ENCODE assay signal across 2 cellular contexts in the genomic region with DNA sequence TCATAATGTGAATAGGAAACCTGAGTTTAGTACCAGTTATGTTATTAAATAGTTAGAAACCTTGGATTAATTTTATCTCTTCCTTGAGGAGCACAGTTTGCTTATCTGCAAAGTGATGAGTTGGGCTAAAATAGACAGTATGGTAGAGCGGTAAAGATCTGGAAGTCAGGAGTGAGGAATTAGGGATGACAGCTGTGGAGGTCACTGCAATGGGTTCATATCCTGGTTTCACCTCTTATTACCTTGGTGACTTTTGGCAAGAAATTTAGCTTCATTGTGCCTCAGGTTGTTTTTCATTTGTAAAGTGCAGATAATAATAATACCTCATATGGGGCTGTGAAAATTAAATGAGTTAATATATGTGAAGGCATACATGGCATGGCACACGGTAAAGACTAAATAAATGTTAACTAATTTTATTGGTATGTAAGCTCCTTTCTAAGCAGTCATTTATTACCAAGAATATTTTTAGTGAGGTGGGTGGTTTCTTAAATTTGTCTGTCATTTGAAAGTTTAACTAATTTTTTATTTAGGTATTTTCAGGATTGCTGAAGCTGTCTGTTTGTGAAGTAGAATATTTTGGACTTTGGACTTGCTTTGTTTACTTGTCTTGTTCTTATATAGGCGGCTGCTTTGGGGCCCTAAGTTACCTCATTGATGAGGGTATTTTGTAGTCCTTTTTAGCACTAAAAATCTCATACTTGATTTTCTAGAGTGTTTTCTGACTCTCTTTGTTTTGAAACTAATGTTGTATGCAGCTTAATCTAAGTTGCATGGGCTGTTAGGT.
TF ChIP-seq lines count a peak whose summit lies in the region.

No MANE protein-coding gene starts in this region.

TF ChIP-seq in A549, 52 proteins besides CTCF, POLR2A, EP300 and RAD21:
- TF ChIP-seq BHLHE40 (IDR thresholded peaks at IDR 0.05; ENCODE audit: low read depth, low read length), result no peak
- no peak for TF ChIP-seq RFX5 (IDR thresholded peaks at IDR 0.05)
- TF ChIP-seq MYC (IDR thresholded peaks at IDR 0.05; ENCODE audit: borderline replicate concordance, low read length), result no peak
- TF ChIP-seq HOXB13 (CRISPR knock-in tag; IDR thresholded peaks at IDR 0.05; ENCODE audit: low read depth), result no peak
- no peak for TF ChIP-seq MAFK (IDR thresholded peaks at IDR 0.05; ENCODE audit: partially characterized antibody)
- no peak for TF ChIP-seq NPAS2 (CRISPR knock-in tag; IDR thresholded peaks at IDR 0.05; ENCODE audit: borderline replicate concordance)
- no peak for TF ChIP-seq HOXB5 (CRISPR knock-in tag; IDR thresholded peaks at IDR 0.05)
- no peak for TF ChIP-seq CHD4 (IDR thresholded peaks at IDR 0.05; ENCODE audit: borderline replicate concordance)
- no peak for TF ChIP-seq TP53 (CRISPR knock-in tag; IDR thresholded peaks at IDR 0.05)
- no peak for TF ChIP-seq SMC3 (IDR thresholded peaks at IDR 0.05)
- no peak for TF ChIP-seq RARB (CRISPR knock-in tag; IDR thresholded peaks at IDR 0.05)
- TF ChIP-seq FOSB (CRISPR knock-in tag; IDR thresholded peaks at IDR 0.05), result no peak
- TF ChIP-seq JUN (IDR thresholded peaks at IDR 0.05), result no peak
- TF ChIP-seq NFE2L2 (conservative IDR thresholded peaks at IDR 0.05; ENCODE audit: low read length), result no peak
- no peak for TF ChIP-seq CBX8 (IDR thresholded peaks at IDR 0.05)
- no peak for TF ChIP-seq ESRRA (IDR thresholded peaks at IDR 0.05; ENCODE audit: borderline replicate concordance, low read length)
TF ChIP-seq in A549: peak in this region for 0.

TF ChIP-seq in GM23338, 12 proteins besides CTCF, POLR2A, EP300 and RAD21:
- TF ChIP-seq, protein P1, sequence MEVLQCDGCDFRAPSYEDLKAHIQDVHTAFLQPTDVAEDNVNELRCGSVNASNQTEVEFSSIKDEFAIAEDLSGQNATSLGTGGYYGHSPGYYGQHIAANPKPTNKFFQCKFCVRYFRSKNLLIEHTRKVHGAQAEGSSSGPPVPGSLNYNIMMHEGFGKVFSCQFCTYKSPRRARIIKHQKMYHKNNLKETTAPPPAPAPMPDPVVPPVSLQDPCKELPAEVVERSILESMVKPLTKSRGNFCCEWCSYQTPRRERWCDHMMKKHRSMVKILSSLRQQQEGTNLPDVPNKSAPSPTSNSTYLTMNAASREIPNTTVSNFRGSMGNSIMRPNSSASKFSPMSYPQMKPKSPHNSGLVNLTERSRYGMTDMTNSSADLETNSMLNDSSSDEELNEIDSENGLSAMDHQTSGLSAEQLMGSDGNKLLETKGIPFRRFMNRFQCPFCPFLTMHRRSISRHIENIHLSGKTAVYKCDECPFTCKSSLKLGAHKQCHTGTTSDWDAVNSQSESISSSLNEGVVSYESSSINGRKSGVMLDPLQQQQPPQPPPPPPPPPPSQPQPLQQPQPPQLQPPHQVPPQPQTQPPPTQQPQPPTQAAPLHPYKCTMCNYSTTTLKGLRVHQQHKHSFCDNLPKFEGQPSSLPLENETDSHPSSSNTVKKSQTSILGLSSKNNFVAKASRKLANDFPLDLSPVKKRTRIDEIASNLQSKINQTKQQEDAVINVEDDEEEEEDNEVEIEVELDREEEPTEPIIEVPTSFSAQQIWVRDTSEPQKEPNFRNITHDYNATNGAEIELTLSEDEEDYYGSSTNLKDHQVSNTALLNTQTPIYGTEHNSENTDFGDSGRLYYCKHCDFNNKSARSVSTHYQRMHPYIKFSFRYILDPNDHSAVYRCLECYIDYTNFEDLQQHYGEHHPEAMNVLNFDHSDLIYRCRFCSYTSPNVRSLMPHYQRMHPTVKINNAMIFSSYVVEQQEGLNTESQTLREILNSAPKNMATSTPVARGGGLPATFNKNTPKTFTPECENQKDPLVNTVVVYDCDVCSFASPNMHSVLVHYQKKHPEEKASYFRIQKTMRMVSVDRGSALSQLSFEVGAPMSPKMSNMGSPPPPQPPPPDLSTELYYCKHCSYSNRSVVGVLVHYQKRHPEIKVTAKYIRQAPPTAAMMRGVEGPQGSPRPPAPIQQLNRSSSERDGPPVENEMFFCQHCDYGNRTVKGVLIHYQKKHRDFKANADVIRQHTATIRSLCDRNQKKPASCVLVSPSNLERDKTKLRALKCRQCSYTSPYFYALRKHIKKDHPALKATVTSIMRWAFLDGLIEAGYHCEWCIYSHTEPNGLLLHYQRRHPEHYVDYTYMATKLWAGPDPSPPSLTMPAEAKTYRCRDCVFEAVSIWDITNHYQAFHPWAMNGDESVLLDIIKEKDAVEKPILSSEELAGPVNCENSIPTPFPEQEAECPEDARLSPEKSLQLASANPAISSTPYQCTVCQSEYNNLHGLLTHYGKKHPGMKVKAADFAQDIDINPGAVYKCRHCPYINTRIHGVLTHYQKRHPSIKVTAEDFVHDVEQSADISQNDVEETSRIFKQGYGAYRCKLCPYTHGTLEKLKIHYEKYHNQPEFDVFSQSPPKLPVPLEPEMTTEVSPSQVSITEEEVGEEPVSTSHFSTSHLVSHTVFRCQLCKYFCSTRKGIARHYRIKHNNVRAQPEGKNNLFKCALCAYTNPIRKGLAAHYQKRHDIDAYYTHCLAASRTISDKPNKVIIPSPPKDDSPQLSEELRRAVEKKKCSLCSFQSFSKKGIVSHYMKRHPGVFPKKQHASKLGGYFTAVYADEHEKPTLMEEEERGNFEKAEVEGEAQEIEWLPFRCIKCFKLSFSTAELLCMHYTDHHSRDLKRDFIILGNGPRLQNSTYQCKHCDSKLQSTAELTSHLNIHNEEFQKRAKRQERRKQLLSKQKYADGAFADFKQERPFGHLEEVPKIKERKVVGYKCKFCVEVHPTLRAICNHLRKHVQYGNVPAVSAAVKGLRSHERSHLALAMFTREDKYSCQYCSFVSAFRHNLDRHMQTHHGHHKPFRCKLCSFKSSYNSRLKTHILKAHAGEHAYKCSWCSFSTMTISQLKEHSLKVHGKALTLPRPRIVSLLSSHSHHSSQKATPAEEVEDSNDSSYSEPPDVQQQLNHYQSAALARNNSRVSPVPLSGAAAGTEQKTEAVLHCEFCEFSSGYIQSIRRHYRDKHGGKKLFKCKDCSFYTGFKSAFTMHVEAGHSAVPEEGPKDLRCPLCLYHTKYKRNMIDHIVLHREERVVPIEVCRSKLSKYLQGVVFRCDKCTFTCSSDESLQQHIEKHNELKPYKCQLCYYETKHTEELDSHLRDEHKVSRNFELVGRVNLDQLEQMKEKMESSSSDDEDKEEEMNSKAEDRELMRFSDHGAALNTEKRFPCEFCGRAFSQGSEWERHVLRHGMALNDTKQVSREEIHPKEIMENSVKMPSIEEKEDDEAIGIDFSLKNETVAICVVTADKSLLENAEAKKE (CRISPR knock-in tag; IDR thresholded peaks at IDR 0.05), result no peak
- TF ChIP-seq CREB1 (CRISPR knock-in tag; IDR thresholded peaks at IDR 0.05; ENCODE audit: low read depth), result no peak
- TF ChIP-seq EZH2phosphoT487 (IDR thresholded peaks at IDR 0.05; ENCODE audit: unreplicated experiment), result no peak
- TF ChIP-seq NANOG (IDR thresholded peaks at IDR 0.05; ENCODE audit: borderline replicate concordance), result no peak
- no peak for TF ChIP-seq ZNF331 (CRISPR knock-in tag; IDR thresholded peaks at IDR 0.05; ENCODE audit: low read depth)
- TF ChIP-seq STAT1 (IDR thresholded peaks at IDR 0.05; ENCODE audit: unreplicated experiment), result no peak
- TF ChIP-seq, protein P2, sequence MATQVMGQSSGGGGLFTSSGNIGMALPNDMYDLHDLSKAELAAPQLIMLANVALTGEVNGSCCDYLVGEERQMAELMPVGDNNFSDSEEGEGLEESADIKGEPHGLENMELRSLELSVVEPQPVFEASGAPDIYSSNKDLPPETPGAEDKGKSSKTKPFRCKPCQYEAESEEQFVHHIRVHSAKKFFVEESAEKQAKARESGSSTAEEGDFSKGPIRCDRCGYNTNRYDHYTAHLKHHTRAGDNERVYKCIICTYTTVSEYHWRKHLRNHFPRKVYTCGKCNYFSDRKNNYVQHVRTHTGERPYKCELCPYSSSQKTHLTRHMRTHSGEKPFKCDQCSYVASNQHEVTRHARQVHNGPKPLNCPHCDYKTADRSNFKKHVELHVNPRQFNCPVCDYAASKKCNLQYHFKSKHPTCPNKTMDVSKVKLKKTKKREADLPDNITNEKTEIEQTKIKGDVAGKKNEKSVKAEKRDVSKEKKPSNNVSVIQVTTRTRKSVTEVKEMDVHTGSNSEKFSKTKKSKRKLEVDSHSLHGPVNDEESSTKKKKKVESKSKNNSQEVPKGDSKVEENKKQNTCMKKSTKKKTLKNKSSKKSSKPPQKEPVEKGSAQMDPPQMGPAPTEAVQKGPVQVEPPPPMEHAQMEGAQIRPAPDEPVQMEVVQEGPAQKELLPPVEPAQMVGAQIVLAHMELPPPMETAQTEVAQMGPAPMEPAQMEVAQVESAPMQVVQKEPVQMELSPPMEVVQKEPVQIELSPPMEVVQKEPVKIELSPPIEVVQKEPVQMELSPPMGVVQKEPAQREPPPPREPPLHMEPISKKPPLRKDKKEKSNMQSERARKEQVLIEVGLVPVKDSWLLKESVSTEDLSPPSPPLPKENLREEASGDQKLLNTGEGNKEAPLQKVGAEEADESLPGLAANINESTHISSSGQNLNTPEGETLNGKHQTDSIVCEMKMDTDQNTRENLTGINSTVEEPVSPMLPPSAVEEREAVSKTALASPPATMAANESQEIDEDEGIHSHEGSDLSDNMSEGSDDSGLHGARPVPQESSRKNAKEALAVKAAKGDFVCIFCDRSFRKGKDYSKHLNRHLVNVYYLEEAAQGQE (IDR thresholded peaks at IDR 0.05; ENCODE audit: unreplicated experiment), result no peak
- TF ChIP-seq JUNB (IDR thresholded peaks at IDR 0.05; ENCODE audit: unreplicated experiment), result no peak
- TF ChIP-seq POLR2AphosphoS5 (IDR thresholded peaks at IDR 0.05; ENCODE audit: low read depth), result no peak
- TF ChIP-seq ZNF114 (CRISPR knock-in tag; IDR thresholded peaks at IDR 0.05), result no peak
- TF ChIP-seq, protein P3, sequence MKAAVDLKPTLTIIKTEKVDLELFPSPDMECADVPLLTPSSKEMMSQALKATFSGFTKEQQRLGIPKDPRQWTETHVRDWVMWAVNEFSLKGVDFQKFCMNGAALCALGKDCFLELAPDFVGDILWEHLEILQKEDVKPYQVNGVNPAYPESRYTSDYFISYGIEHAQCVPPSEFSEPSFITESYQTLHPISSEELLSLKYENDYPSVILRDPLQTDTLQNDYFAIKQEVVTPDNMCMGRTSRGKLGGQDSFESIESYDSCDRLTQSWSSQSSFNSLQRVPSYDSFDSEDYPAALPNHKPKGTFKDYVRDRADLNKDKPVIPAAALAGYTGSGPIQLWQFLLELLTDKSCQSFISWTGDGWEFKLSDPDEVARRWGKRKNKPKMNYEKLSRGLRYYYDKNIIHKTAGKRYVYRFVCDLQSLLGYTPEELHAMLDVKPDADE (IDR thresholded peaks at IDR 0.05), result no peak
- TF ChIP-seq EZH2 (IDR thresholded peaks at IDR 0.05; ENCODE audit: low read depth, unreplicated experiment), result no peak
